14 cellular contexts compared by ENCODE assay signal in the genomic region with DNA sequence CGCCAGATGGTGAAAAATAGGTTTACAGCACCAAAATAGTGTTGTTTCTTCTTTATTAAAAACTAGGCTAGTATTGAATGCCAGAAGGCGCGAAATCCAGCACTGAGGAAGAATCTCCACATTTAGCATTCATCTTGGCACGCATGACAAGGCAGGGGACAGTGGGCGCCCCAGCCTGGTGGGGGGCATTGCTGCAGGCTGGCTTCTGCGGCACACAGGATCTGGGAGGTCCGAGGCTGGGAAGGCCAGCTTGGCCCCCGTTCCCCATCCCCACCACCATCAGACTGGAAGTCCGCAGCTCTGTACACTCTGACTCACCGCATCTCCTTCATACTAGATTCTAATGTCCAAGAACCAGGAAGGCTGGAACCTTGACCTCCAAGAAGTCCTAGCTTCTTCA.
A peak's percentile ranks its signal among the peaks of the same experiment; 100 is the strongest.
DNase-seq lines count a peak whose midpoint lies in the region; TF ChIP-seq lines count a peak whose summit lies in the region.
"Had no signal": no experiment of that assay in that cellular context is flagged by ENCODE, and none has a peak within 500 bp of the region (broad histone marks: within the 10 kb centered on the region; RNA-seq: fewer than 3 reads in every experiment).

No MANE protein-coding gene starts in this region.

- no peaks in the 10 kb centered on the region for H3K36me3 Mint-ChIP-seq in MCF 10A (ENCODE audit: insufficient read depth, unreplicated experiment)

- peaks cover 31% of the 10 kb centered on the region for H3K27me3 Mint-ChIP-seq in MCF 10A (ENCODE audit: insufficient read depth, unreplicated experiment)

- no peaks in the 10 kb centered on the region for H3K36me3 ChIP-seq in breast epithelium
- H3K36me3 ChIP-seq in OCI-LY3 (replicated peaks; ENCODE audit: low read depth, low read length): no peaks in the 10 kb centered on the region

- intact Hi-C loops in MCF 10A (cut with micrococcal nuclease) (loop anchor here (10.0 kb wide), 1 partner anchor 453 kb away; no protein-coding TSS in a partner anchor), breast epithelium (cut with DNase I; ENCODE audit: low total_unique reads) (no loop called here)

- no peak overlapping the region for H3K27ac Mint-ChIP-seq in MCF 10A (ENCODE audit: low read depth, unreplicated experiment)
- H3K27ac Mint-ChIP-seq: CD4-positive, alpha-beta T cell had no signal

- H3K9me3 Mint-ChIP-seq in MCF 10A (ENCODE audit: unreplicated experiment): peaks cover 8% of the 10 kb centered on the region
- H3K9me3 Mint-ChIP-seq: CD4-positive, alpha-beta T cell had no signal

- H3K9me3 ChIP-seq in breast epithelium (peaks cover 4 to 15% of the 10 kb centered on the region in 2 donors), OCI-LY3 (ENCODE audit: insufficient read depth, low read length) (no peaks in the 10 kb centered on the region)

- H3K4me2 ChIP-seq in OCI-LY3 (ENCODE audit: low read length): peak overlapping the region; percentile 80

- no peak overlapping the region for H3K4me3 Mint-ChIP-seq in MCF 10A (ENCODE audit: unreplicated experiment)
- H3K4me3 Mint-ChIP-seq: CD4-positive, alpha-beta T cell had no signal

- POLR2A ChIA-PET in MCF 10A (lab: Yijun Ruan, JAX): no interaction called here
- POLR2A ChIA-PET in GM10248 (lab: Yijun Ruan, JAX): no interaction called here

- H3K4me1 Mint-ChIP-seq in MCF 10A (ENCODE audit: insufficient read depth, unreplicated experiment): peaks cover 4% of the 10 kb centered on the region

- H3K4me1 ChIP-seq in breast epithelium: no peaks in the 10 kb centered on the region
- H3K4me1 ChIP-seq in OCI-LY3 (ENCODE audit: low read length): peaks cover 11% of the 10 kb centered on the region

- H2AFZ ChIP-seq in OCI-LY3 (ENCODE audit: low read depth, low read length): 0 out of 2 replicates have a peak overlapping the region, but pooled peaks have one; percentile 59

- H3K27me3 ChIP-seq in breast epithelium (peaks cover 0 to 28% of the 10 kb centered on the region in 2 donors), OCI-LY3 (ENCODE audit: low read depth, low read length) (no peaks in the 10 kb centered on the region)

- H3K27ac ChIP-seq in breast epithelium (no peak overlapping the region), OCI-LY3 (ENCODE audit: low read length) (peak overlapping the region; percentile 27; the same call in 1 of the 2 replicates)

- H3K79me2 ChIP-seq in OCI-LY3 (ENCODE audit: low read length): no peaks in the 10 kb centered on the region

- DNase-seq in MCF 10A (ENCODE audit: unreplicated experiment) (no peak), breast epithelium (ENCODE audit: low spot score in 2 of 2) (no peak), mesenteric fat pad (ENCODE audit: low spot score) (peak; percentile 51), GM10248 (ENCODE audit: extremely low spot score) (no peak), NCI-H1092 treated with DMSO at 0.1 percent for 48 hours (lab: John Stamatoyannopoulos, UW) (no peak), iPS-NIHi11 (ENCODE audit: low spot score) (no peak)
- DNase-seq: ACHN; C1 segment of cervical spinal cord; Calu3; CD4-positive, alpha-beta T cell; DMS 273 treated with DMSO at 0.1 percent for 48 hours; HCEC 1CT; KBM-7 had no signal

- no peak overlapping the region for H3K4me3 ChIP-seq in breast epithelium
- peak overlapping the region; percentile 62 for H3K4me3 ChIP-seq in OCI-LY3 (ENCODE audit: low read length)

- no peak overlapping the region for H3K9ac ChIP-seq in OCI-LY3 (ENCODE audit: low read length)

- H4K20me1 ChIP-seq in OCI-LY3 (ENCODE audit: insufficient read depth, low read length): no peaks in the 10 kb centered on the region

- no peak for TF ChIP-seq POLR2A in breast epithelium (IDR thresholded peaks at IDR 0.05)

- no TSS peak for BruUV-seq in MCF 10A (replicated peaks; lab: Mats Ljungman, UMichigan)

- CTCF ChIA-PET in MCF 10A (lab: Yijun Ruan, JAX) (interaction anchor here (0.5 to 1.7 kb wide), 7 partner anchors 9 to 1257 kb away, joined by 3 to 9 read pairs (median 3); no protein-coding TSS in a partner anchor), GM10248 (lab: Yijun Ruan, JAX) (interaction anchor here (0.9 to 1.0 kb wide), 2 partner anchors 78 to 579 kb away, joined by 3 read pairs; no protein-coding TSS in a partner anchor)

- peak; percentile 17 for TF ChIP-seq CTCF in MCF 10A (IDR thresholded peaks at IDR 0.05; ENCODE audit: unreplicated experiment)
- TF ChIP-seq CTCF in breast epithelium (IDR thresholded peaks at IDR 0.05): no peak
- no peak for TF ChIP-seq CTCF in OCI-LY3 (IDR thresholded peaks at IDR 0.05; ENCODE audit: low read depth, low read length)
- TF ChIP-seq CTCF in GM10248 (IDR thresholded peaks at IDR 0.05; ENCODE audit: control extremely low read depth, extremely low read depth, low read depth, missing control alignments): no peak
